In the genomic region with DNA sequence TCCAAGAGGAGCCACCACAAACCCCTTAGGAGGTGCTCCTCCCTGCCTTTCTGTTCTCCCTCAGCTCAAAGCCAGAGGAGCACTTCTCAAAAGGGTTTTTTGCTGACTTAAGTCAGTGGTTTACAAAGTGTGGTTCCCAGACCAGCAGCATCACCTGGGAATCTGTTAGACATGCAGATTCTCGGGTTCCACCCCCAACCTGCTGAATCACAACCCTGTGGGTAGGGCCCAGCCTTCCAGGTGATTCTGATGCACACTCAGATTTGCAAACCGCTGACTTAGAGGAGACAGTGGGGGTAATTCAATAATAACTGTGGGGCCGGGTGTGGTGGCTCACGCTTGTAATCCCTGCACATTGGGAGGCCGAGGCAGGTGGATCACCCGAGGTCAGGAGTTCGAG, we compare ENCODE assay signal across 18 cellular contexts. TPM values are rescaled to one million over a fixed set of nuclear protein-coding genes. Genes with fewer than 3 reads are reported as not detected.
DNase-seq lines count a peak whose midpoint lies in the region; ATAC-seq, FAIRE-seq and TF ChIP-seq lines count a peak whose summit lies in the region.
"Had no signal": no experiment of that assay in that cellular context is flagged by ENCODE, and none has a peak within 500 bp of the region (broad histone marks: within the 10 kb centered on the region; RNA-seq: fewer than 3 reads in every experiment).

No MANE protein-coding gene starts in this region.

- 91% methylated on average over 6 of the region's 7 CpGs for WGBS in A549 (ENCODE audit: missing lambda C conversion rate)

- CTCF ChIA-PET in A549 (lab: Yijun Ruan, JAX) = interaction anchor here (0.7 to 31.4 kb wide), 8 partner anchors 10 to 68 kb away, joined by 3 to 872 read pairs (median 6); a partner anchor contains a TSS
- CTCF ChIA-PET in PC-9 (lab: Charles Lee) = interaction anchor here (0.7 to 0.9 kb wide), 2 partner anchors 62 to 260 kb away, joined by 4 to 6 read pairs; no protein-coding TSS in a partner anchor

- H3K9me2 ChIP-seq in PC-9 (ENCODE audit: insufficient read depth) = no peaks in the 10 kb centered on the region

- intact Hi-C loops in PC-9 (cut with micrococcal nuclease; ENCODE audit: unreplicated experiment) = no loop called here

- no peak for TF ChIP-seq POLR2A in A549 (IDR thresholded peaks at IDR 0.05; ENCODE audit: low read length)

- no TSS peak for BruUV-seq in PC-9 (replicated peaks; lab: Mats Ljungman, UMichigan)

- H3K27me3 ChIP-seq in PC-9 (ENCODE audit: insufficient read depth, low read depth) = no peaks in the 10 kb centered on the region

- no peak overlapping the region for H2AFZ ChIP-seq in PC-9

- H3K27ac ChIP-seq in A549 = peak overlapping the region; percentile 61 to 84
- H3K27ac ChIP-seq in PC-9 = peak overlapping the region; percentile 48; the same call in 1 of the 2 replicates
- H3K27ac ChIP-seq: 22Rv1, C4-2B, KMS-11 had no signal

- H3K9me3 ChIP-seq in A549 (no peaks in the 10 kb centered on the region), PC-9 (ENCODE audit: insufficient read depth, low read depth) (no peaks in the 10 kb centered on the region)

- H3K36me3 ChIP-seq in PC-9 (ENCODE audit: low read depth) = no peaks in the 10 kb centered on the region

- peaks cover 31% of the 10 kb centered on the region for H3F3A ChIP-seq in PC-9 (ENCODE audit: insufficient read depth, low read depth)

- H3K4me2 ChIP-seq in A549 (peak overlapping the region; percentile 69), PC-9 (peak overlapping the region; percentile 68; the same call in 1 of the 2 replicates)
- H3K4me2 ChIP-seq: KMS-11 had no signal

- TF ChIP-seq CTCF in A549 (IDR thresholded peaks at IDR 0.05) (no peak), PC-9 (conservative IDR thresholded peaks at IDR 0.05) (no peak), epithelial cell of esophagus (IDR thresholded peaks at IDR 0.05; ENCODE audit: insufficient read depth, low read depth, low read length, missing control alignments) (no peak)

- H3K4me1 ChIP-seq in A549 (peaks cover 42% of the 10 kb centered on the region), PC-9 (replicated peaks; ENCODE audit: insufficient read depth) (peaks cover 39% of the 10 kb centered on the region)

- H3K79me2 ChIP-seq in PC-9 (ENCODE audit: low read depth) = no peaks in the 10 kb centered on the region

- no peak for TF ChIP-seq RAD21 in A549 (conservative IDR thresholded peaks at IDR 0.05 in 1 of 2, IDR thresholded peaks at IDR 0.05 in 1 of 2)

- H4K20me1 ChIP-seq in PC-9 (ENCODE audit: insufficient read depth) = no peaks in the 10 kb centered on the region

- no peak overlapping the region for H3K4me3 ChIP-seq in A549
- no peak overlapping the region for H3K4me3 ChIP-seq in PC-9
- H3K4me3 ChIP-seq in epithelial cell of esophagus (ENCODE audit: low read length) = no peak overlapping the region

- TF ChIP-seq EP300 in A549 (IDR thresholded peaks at IDR 0.05) = no peak

- no peak for ATAC-seq in A549

- POLR2A ChIA-PET in A549 (lab: Yijun Ruan, JAX) = interaction anchor here (1.6 kb wide), 1 partner anchor 57 kb away, joined by 23 read pairs; no protein-coding TSS in a partner anchor
- POLR2A ChIA-PET in PC-9 (lab: Charles Lee; ENCODE audit: unreplicated experiment) = no interaction called here

- DNase-seq in NK-92 treated with Interleukin-12 subunit alpha and Interleukin-12 subunit beta, amount 100 ng/mL, for 24 hours (lab: John Stamatoyannopoulos, UW) = peak; percentile 36
- DNase-seq in NK-92 (lab: John Stamatoyannopoulos, UW; ENCODE audit: unreplicated experiment) (no peak), A549 (ENCODE audit: low read depth in 1 of 2, low spot score in 1 of 2) (no peak), PC-9 (no peak), epithelial cell of esophagus (ENCODE audit: low read depth) (peak; percentile 45), NCI-H128 (lab: John Stamatoyannopoulos, UW; ENCODE audit: unreplicated experiment) (no peak), NCI-H146 (lab: John Stamatoyannopoulos, UW) (no peak), NOMO-1 treated with DMSO at 0.1 percent for 48 hours (lab: John Stamatoyannopoulos, UW; ENCODE audit: unreplicated experiment) (no peak)
- DNase-seq: DMS153, EL, H9, NCI-H1105, NCI-H2029, NCI-H526 treated with DMSO at 0.1 percent for 48 hours had no signal

- FAIRE-seq in A549 (lab: Jason Lieb, UNC) = no peak

TF ChIP-seq in A549, 52 proteins besides CTCF, POLR2A, EP300 and RAD21:
- TF ChIP-seq HEYL (CRISPR knock-in tag; IDR thresholded peaks at IDR 0.05) (no peak), CHD4 (IDR thresholded peaks at IDR 0.05; ENCODE audit: borderline replicate concordance) (no peak)
- TF ChIP-seq, protein P1, sequence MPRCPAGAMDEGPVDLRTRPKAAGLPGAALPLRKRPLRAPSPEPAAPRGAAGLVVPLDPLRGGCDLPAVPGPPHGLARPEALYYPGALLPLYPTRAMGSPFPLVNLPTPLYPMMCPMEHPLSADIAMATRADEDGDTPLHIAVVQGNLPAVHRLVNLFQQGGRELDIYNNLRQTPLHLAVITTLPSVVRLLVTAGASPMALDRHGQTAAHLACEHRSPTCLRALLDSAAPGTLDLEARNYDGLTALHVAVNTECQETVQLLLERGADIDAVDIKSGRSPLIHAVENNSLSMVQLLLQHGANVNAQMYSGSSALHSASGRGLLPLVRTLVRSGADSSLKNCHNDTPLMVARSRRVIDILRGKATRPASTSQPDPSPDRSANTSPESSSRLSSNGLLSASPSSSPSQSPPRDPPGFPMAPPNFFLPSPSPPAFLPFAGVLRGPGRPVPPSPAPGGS (IDR thresholded peaks at IDR 0.05) = no peak
- TF ChIP-seq, protein P2, sequence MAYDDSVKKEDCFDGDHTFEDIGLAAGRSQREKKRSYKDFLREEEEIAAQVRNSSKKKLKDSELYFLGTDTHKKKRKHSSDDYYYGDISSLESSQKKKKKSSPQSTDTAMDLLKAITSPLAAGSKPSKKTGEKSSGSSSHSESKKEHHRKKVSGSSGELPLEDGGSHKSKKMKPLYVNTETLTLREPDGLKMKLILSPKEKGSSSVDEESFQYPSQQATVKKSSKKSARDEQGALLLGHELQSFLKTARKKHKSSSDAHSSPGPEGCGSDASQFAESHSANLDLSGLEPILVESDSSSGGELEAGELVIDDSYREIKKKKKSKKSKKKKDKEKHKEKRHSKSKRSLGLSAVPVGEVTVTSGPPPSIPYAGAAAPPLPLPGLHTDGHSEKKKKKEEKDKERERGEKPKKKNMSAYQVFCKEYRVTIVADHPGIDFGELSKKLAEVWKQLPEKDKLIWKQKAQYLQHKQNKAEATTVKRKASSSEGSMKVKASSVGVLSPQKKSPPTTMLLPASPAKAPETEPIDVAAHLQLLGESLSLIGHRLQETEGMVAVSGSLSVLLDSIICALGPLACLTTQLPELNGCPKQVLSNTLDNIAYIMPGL (CRISPR knock-in tag; IDR thresholded peaks at IDR 0.05; ENCODE audit: borderline replicate concordance) = no peak
- TF ChIP-seq, protein P3, sequence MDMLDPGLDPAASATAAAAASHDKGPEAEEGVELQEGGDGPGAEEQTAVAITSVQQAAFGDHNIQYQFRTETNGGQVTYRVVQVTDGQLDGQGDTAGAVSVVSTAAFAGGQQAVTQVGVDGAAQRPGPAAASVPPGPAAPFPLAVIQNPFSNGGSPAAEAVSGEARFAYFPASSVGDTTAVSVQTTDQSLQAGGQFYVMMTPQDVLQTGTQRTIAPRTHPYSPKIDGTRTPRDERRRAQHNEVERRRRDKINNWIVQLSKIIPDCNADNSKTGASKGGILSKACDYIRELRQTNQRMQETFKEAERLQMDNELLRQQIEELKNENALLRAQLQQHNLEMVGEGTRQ (IDR thresholded peaks at IDR 0.05) = no peak

RNA-seq across cellular contexts. Expression of a gene that starts 22.8 kb away (rescaled TPM):
- polyA plus RNA-seq in A549 (2011; rRNA removed) = 0.48 and 0.61 TPM in 2 replicates
- 0.24 and 0.45 TPM in 2 replicates for polyA plus RNA-seq in A549 (2012; cell fraction: cytosol; rRNA removed)
- polyA plus RNA-seq in A549 (2012; cell fraction: nucleus; rRNA removed) = 0.56 and 0.86 TPM in 2 replicates
- 2.1 to 2.7 TPM (median 2.3 TPM) in 3 replicates for polyA plus RNA-seq in A549 (2017; fragmentation: RNase III; extraction: RNeasy Plus Mini Kit Qiagen cat#74134 plus additional on column Dnase treatment)
- polyA minus RNA-seq in A549 (2011; rRNA and poly(A)+ RNA removed) = 1.3 and 1.7 TPM in 2 replicates
- total RNA-seq in PC-9 (2021) = 1.3 and 3.1 TPM in 2 replicates
- total RNA-seq: MCF 10A had no signal

RNA-seq across cellular contexts. Expression of a gene that starts 47.0 kb away (rescaled TPM):
- polyA plus RNA-seq in A549 (2011; rRNA removed) (12.8 and 14.5 TPM in 2 replicates), A549 (2017; fragmentation: RNase III; extraction: RNeasy Plus Mini Kit Qiagen cat#74134 plus additional on column Dnase treatment) (28.4 to 30.7 TPM (median 28.4 TPM) in 3 replicates)
- polyA plus RNA-seq in A549 (2012; cell fraction: cytosol; rRNA removed) = 37.4 and 55.9 TPM in 2 replicates
- polyA plus RNA-seq in A549 (2012; cell fraction: nucleus; rRNA removed) = 133 and 174 TPM in 2 replicates
- polyA minus RNA-seq in A549 (2011; rRNA and poly(A)+ RNA removed) = 22.7 and 37.4 TPM in 2 replicates
- 49.3 and 67.5 TPM in 2 replicates for total RNA-seq in PC-9 (2021)

Comparison
In these comparisons a context has a peak if more than half of its experiments do, and no peak if none do; other contexts are left out.
1. DNase-seq: peak in NK-92 treated with Interleukin-12 subunit alpha and Interleukin-12 subunit beta, amount 100 ng/mL, for 24 hours (single experiment) and epithelial cell of esophagus (single experiment); none in NK-92 (single experiment), A549 (0 of 2), PC-9 (0 of 2), NCI-H128 (single experiment), NCI-H146 (single experiment) and NOMO-1 treated with DMSO at 0.1 percent for 48 hours (single experiment).